ENCODE assay signal across 20 cellular contexts in the genomic region with DNA sequence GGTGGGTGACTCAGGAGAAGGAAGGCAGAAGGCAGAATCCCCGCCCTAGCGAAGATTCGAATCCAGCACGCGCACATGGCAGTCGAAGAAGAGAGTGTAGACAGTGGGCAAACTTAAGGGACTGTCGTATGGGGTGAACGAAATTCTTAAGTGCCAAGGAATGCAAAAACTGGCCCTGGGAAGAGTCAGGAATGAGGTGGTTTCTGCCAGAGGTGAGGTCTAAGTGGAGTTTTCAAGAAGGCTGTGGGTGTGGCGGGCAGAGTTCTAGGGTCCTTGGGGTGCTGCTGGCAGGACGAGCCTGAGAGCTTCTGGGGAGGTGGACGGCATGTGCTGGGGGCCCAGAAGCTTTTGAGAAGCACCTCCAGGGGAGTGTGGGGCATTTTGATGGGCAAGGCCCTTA.
"Had no signal": no experiment of that assay in that cellular context is flagged by ENCODE, and none has a peak within 500 bp of the region (broad histone marks: within the 10 kb centered on the region; RNA-seq: fewer than 3 reads in every experiment).

No MANE protein-coding gene starts in this region.

- H3K4me3 ChIP-seq: coronary artery, pancreas, prostate gland, spleen, testis, tibial nerve had no signal

- ATAC-seq: foreskin keratinocyte; left colon; pancreas; sciatic nerve; stimulated activated naive B cell treated with anti-CD40 and anti-IgM and Interleukin-4, amounts not matched to agents 10 μg/mL and 1 μg/mL and 100 μg/mL, for 72 hours; stimulated activated naive CD8-positive, alpha-beta T cell treated with anti-CD3 and anti-CD28 coated beads, Interleukin-15, amount 100 ng/mL, for 72 hours had no signal

- H3K27me3 Mint-ChIP-seq: stimulated activated naive CD8-positive, alpha-beta T cell treated with anti-CD3 and anti-CD28 coated beads, Interleukin-15, amount 100 ng/mL, for 72 hours had no signal

- H3K27ac ChIP-seq: coronary artery, foreskin keratinocyte, pancreas, prostate gland, spleen, testis, tibial nerve had no signal

- H3K27ac Mint-ChIP-seq: endodermal cell; stimulated activated naive B cell treated with anti-CD40 and anti-IgM and Interleukin-4, amounts not matched to agents 10 μg/mL and 1 μg/mL and 100 μg/mL, for 72 hours had no signal

- H3K4me1 Mint-ChIP-seq: stimulated activated naive CD8-positive, alpha-beta T cell treated with anti-CD3 and anti-CD28 coated beads, Interleukin-15, amount 100 ng/mL, for 72 hours had no signal

- H3K27me3 ChIP-seq: foreskin keratinocyte, pancreas, spleen, testis, tibial nerve had no signal

- H3K9me3 Mint-ChIP-seq: endodermal cell; stimulated activated naive B cell treated with anti-CD40 and anti-IgM and Interleukin-4, amounts not matched to agents 10 μg/mL and 1 μg/mL and 100 μg/mL, for 72 hours; stimulated activated naive CD8-positive, alpha-beta T cell treated with anti-CD3 and anti-CD28 coated beads, Interleukin-15, amount 100 ng/mL, for 72 hours had no signal

- H3K4me3 Mint-ChIP-seq: endodermal cell; stimulated activated naive B cell treated with anti-CD40 and anti-IgM and Interleukin-4, amounts not matched to agents 10 μg/mL and 1 μg/mL and 100 μg/mL, for 72 hours; stimulated activated naive CD8-positive, alpha-beta T cell treated with anti-CD3 and anti-CD28 coated beads, Interleukin-15, amount 100 ng/mL, for 72 hours had no signal

- DNase-seq: caudate nucleus; effector CD4-positive, alpha-beta T cell; endodermal cell; erythroblast; foreskin keratinocyte; left colon; mammary epithelial cell; nucleus accumbens; pancreas; spleen; stimulated activated CD4-positive, alpha-beta T cell treated with anti-CD3 and anti-CD28 coated beads, Interleukin-15, amount 100 ng/mL, for 24 hours; stimulated activated CD4-positive, alpha-beta T cell treated with anti-CD3 and anti-CD28 coated beads, Interleukin-1b, Interleukin-23, amount 100 ng/mL, for 48 hours; stimulated activated CD4-positive, alpha-beta T cell treated with anti-CD3 and anti-CD28 coated beads, Interleukin-4, amount 100 ng/mL, for 24 hours; stimulated activated naive B cell treated with anti-CD40 and anti-IgM and Interleukin-4, amounts not matched to agents 10 μg/mL and 1 μg/mL and 100 μg/mL, for 72 hours; stimulated activated naive CD8-positive, alpha-beta T cell treated with anti-CD3 and anti-CD28 coated beads, Interleukin-15, amount 100 ng/mL, for 72 hours; testis had no signal

- H3K9me3 ChIP-seq: pancreas, prostate gland, spleen, testis, tibial nerve had no signal

- H3K4me1 ChIP-seq: foreskin keratinocyte, prostate gland, testis, tibial nerve had no signal
